In genomic region chr3:87797872-87798566, GRCh38 we compare ENCODE assay signal across 23 cellular contexts. TPM values are rescaled to one million over a fixed set of nuclear protein-coding genes. Genes with fewer than 3 reads are reported as not detected.
DNase-seq lines count a peak whose midpoint lies in the region; ATAC-seq, FAIRE-seq and TF ChIP-seq lines count a peak whose summit lies in the region.
"Had no signal": no experiment of that assay in that cellular context is flagged by ENCODE, and none has a peak within 500 bp of the region (broad histone marks: within the 10 kb centered on the region; RNA-seq: fewer than 3 reads in every experiment).

No MANE protein-coding gene starts in this region.

- intact Hi-C loops in Calu3 (cut with micrococcal nuclease; ENCODE audit: unreplicated experiment) = loop anchor here (2.0 kb wide), 1 partner anchor 205 kb away; no protein-coding TSS in a partner anchor
- intact Hi-C loops in K562 (cut with micrococcal nuclease) = loop anchor here (5.0 to 10.0 kb wide), 3 partner anchors 243 to 347 kb away; partner anchors contain the start of genes C3orf38, CGGBP1 and ZNF654
- intact Hi-C loops in uterus (cut with DNase I; ENCODE audit: low total_unique reads) = no loop called here

- H3K36me3 ChIP-seq in K562 (ENCODE audit: control insufficient read depth, insufficient read depth, low read length) (peaks cover 12% of the 10 kb centered on the region; the same call in 2 of the 3 replicates), uterus (no peaks in the 10 kb centered on the region), small intestine (ENCODE audit: control insufficient read depth in 2 of 2, insufficient read depth in 2 of 2, low read length in 2 of 2) (no peaks in the 10 kb centered on the region)

- 75% methylated on average over 5 of the region's 5 CpGs for WGBS in A549 (ENCODE audit: missing lambda C conversion rate)
- 7% methylated on average over 5 of the region's 5 CpGs for WGBS in K562 (ENCODE audit: insufficient coverage, low coverage, missing lambda C conversion rate)
- 68 to 83% (median 74%) methylated on average over 5 of the region's 5 CpGs for WGBS in small intestine, 3 donors

- H3K9me3 Mint-ChIP-seq in Calu3 (ENCODE audit: low read depth, unreplicated experiment) = no peaks in the 10 kb centered on the region
- H3K9me3 Mint-ChIP-seq: CD4-positive, alpha-beta memory T cell; H9; IgD-negative memory B cell had no signal

- no peak overlapping the region for H3K27ac ChIP-seq in A549
- H3K27ac ChIP-seq in K562 (ENCODE audit: extremely low read depth, low read depth, low read length) = peak overlapping the region; percentile 87
- H3K27ac ChIP-seq in uterus = peak overlapping the region; percentile 3 to 7
- H3K27ac ChIP-seq in small intestine (ENCODE audit: low read depth in 1 of 2, low read length in 1 of 2) = no peak overlapping the region
- H3K27ac ChIP-seq: 22Rv1 had no signal

- POLR2A ChIA-PET in A549 (lab: Yijun Ruan, JAX) = no interaction called here
- POLR2A ChIA-PET in K562 (lab: Yijun Ruan, JAX) = interaction anchor here (0.6 to 0.9 kb wide), 3 partner anchors 81 to 353 kb away, joined by 3 to 7 read pairs (median 4); partner anchors contain the start of gene C3orf38

- H3K4me1 Mint-ChIP-seq in Calu3 (ENCODE audit: low read depth, unreplicated experiment) = peaks cover 41% of the 10 kb centered on the region

- H3K27ac Mint-ChIP-seq in Calu3 (ENCODE audit: unreplicated experiment) = peak overlapping the region; percentile 62
- H3K27ac Mint-ChIP-seq: CD14-positive monocyte; CD4-positive, alpha-beta memory T cell; IgD-negative memory B cell had no signal

- no peaks in the 10 kb centered on the region for H4K20me1 ChIP-seq in K562 (replicated peaks; ENCODE audit: control insufficient read depth, insufficient read depth, low read length)

- H3K27me3 ChIP-seq in K562 (ENCODE audit: control insufficient read depth in 2 of 2, insufficient read depth in 2 of 2, low read length in 2 of 2) = no peaks in the 10 kb centered on the region
- no peaks in the 10 kb centered on the region for H3K27me3 ChIP-seq in uterus
- H3K27me3 ChIP-seq in small intestine (ENCODE audit: control insufficient read depth in 2 of 2, insufficient read depth in 2 of 2, low read length in 2 of 2) = peaks cover 0 to 7% of the 10 kb centered on the region in 2 donors

- in situ Hi-C loops in K562 (cut with MboI) (no loop called here), ACHN (cut with HindIII; ENCODE audit: low pct_ligation_motif_present, low pct_unique_long_range_greater_than_20kb, low sequenced_read_pairs) (no loop called here)

- CTCF ChIA-PET in A549 (lab: Yijun Ruan, JAX) = interaction anchor here (1.0 to 1.1 kb wide), 3 partner anchors 11 to 538 kb away, joined by 3 read pairs; no protein-coding TSS in a partner anchor
- CTCF ChIA-PET in Calu3 (lab: Charles Lee) = no interaction called here
- CTCF ChIA-PET in K562 (lab: Yijun Ruan, JAX; ENCODE audit: low intra/inter-chr PET ratio) = no interaction called here

- H3K4me1 ChIP-seq in A549 (peaks cover 15% of the 10 kb centered on the region; the same call in 1 of the 3 replicates), K562 (replicated peaks in 1 of 2; ENCODE audit: control insufficient read depth in 2 of 2, insufficient read depth in 2 of 2, low read length in 2 of 2) (peaks cover 17 to 29% of the 10 kb centered on the region in 2 experiments), uterus (no peaks in the 10 kb centered on the region), small intestine (ENCODE audit: control insufficient read depth in 2 of 2, insufficient read depth in 1 of 2, low read depth in 1 of 2, low read length in 1 of 2) (no peaks in the 10 kb centered on the region)

- H3K27me3 Mint-ChIP-seq in Calu3 (ENCODE audit: unreplicated experiment) = no peaks in the 10 kb centered on the region

- ATAC-seq in A549 (no peak), K562 (peak; percentile 30)
- ATAC-seq: GM12878, HepG2 had no signal

- H3K79me2 ChIP-seq in K562 (ENCODE audit: control insufficient read depth, insufficient read depth, low read length) = peaks cover 96% of the 10 kb centered on the region

- peak overlapping the region; percentile 24; the same call in 1 of the 3 replicates for H3K4me2 ChIP-seq in A549
- peak overlapping the region; percentile 70 for H3K4me2 ChIP-seq in K562 (ENCODE audit: insufficient read depth, low read length)

- TF ChIP-seq RAD21 in A549 (conservative IDR thresholded peaks at IDR 0.05 in 1 of 2, IDR thresholded peaks at IDR 0.05 in 1 of 2) (no peak), K562 (CRISPR knock-in tag; conservative IDR thresholded peaks at IDR 0.05 in 1 of 2, IDR thresholded peaks at IDR 0.05 in 1 of 2) (no peak)

- FAIRE-seq in A549 (lab: Jason Lieb, UNC) (no peak), K562 (lab: Jason Lieb, UNC) (no peak), small intestine (lab: Jason Lieb, UNC) (no peak)
- FAIRE-seq: GM12878, H1, HepG2 had no signal

- H2AFZ ChIP-seq in K562 (ENCODE audit: low read depth, low read length) = 0 out of 2 replicates have a peak overlapping the region, but pooled peaks have one; percentile 3

- TF ChIP-seq POLR2A in A549 (IDR thresholded peaks at IDR 0.05; ENCODE audit: low read length) (no peak), K562 (conservative IDR thresholded peaks at IDR 0.05) (no peak), uterus (IDR thresholded peaks at IDR 0.05) (no peak)

- peaks cover 5% of the 10 kb centered on the region for H3K36me3 Mint-ChIP-seq in Calu3 (ENCODE audit: insufficient read depth, unreplicated experiment)
- H3K36me3 Mint-ChIP-seq: CD4-positive, alpha-beta memory T cell had no signal

- TF ChIP-seq EP300 in A549 (IDR thresholded peaks at IDR 0.05) (no peak), K562 (IDR thresholded peaks at IDR 0.05; ENCODE audit: low read length) (peak; percentile 78)

- H3K9me1 ChIP-seq in K562 (ENCODE audit: control insufficient read depth, insufficient read depth, low read length) = no peaks in the 10 kb centered on the region

- peak overlapping the region; percentile 6 for H3K4me3 Mint-ChIP-seq in Calu3 (ENCODE audit: low read depth, unreplicated experiment)
- H3K4me3 Mint-ChIP-seq: CD14-positive monocyte; CD4-positive, alpha-beta memory T cell; H9; IgD-negative memory B cell had no signal

- DNase-seq in A549 (ENCODE audit: low read depth in 1 of 2, low spot score in 1 of 2) = no peak
- DNase-seq in Calu3 = no peak
- DNase-seq in K562 (ENCODE audit: extremely low read depth in 1 of 4, low spot score in 3 of 4) = peak in 2 of 4 experiments; percentile 35 to 65
- no peak for DNase-seq in uterus
- no peak for DNase-seq in C1 segment of cervical spinal cord (lab: John Stamatoyannopoulos, UW)
- DNase-seq in small intestine = no peak
- no peak for DNase-seq in ACHN
- DNase-seq: AML-193; CD4-positive, alpha-beta memory T cell; DMS 273 treated with DMSO at 0.1 percent for 48 hours; DMS53; DND-41; EL; H9; KG1 had no signal

- H3K9me3 ChIP-seq in A549 = no peaks in the 10 kb centered on the region
- no peaks in the 10 kb centered on the region for H3K9me3 ChIP-seq in K562 (replicated peaks; ENCODE audit: control insufficient read depth, insufficient read depth, low read depth, low read length)
- H3K9me3 ChIP-seq in uterus = no peaks in the 10 kb centered on the region
- no peaks in the 10 kb centered on the region for H3K9me3 ChIP-seq in small intestine (ENCODE audit: control insufficient read depth, low read depth)

- no peak overlapping the region for H3K4me3 ChIP-seq in A549
- H3K4me3 ChIP-seq in K562 = no peak overlapping the region
- H3K4me3 ChIP-seq in uterus = no peak overlapping the region
- H3K4me3 ChIP-seq in small intestine (ENCODE audit: low read depth in 1 of 2, low read length in 2 of 2) = no peak overlapping the region
- H3K4me3 ChIP-seq: GM12878 had no signal

- peak overlapping the region; percentile 69 to 70; a peak in 3 of 4 replicates for H3K9ac ChIP-seq in K562 (ENCODE audit: insufficient read depth in 1 of 2, low read depth in 2 of 2, low read length in 2 of 2)

- BruUV-seq in Calu3 (replicated peaks; lab: Mats Ljungman, UMichigan) = no TSS peak
- BruUV-seq in K562 (replicated peaks; lab: Mats Ljungman, UMichigan) = no TSS peak

- TF ChIP-seq CTCF in A549 (IDR thresholded peaks at IDR 0.05) (no peak), Calu3 (IDR thresholded peaks at IDR 0.05; ENCODE audit: unreplicated experiment) (no peak), K562 (IDR thresholded peaks at IDR 0.05 in 2 of 3, conservative IDR thresholded peaks at IDR 0.05 in 1 of 3; ENCODE audit: insufficient read depth in 2 of 3, low read depth in 1 of 3, low read length in 3 of 3) (no peak), uterus (IDR thresholded peaks at IDR 0.05) (no peak)

TF ChIP-seq in A549, 52 proteins besides CTCF, POLR2A, EP300 and RAD21 (continues in another document):
- TF ChIP-seq HEYL (CRISPR knock-in tag; IDR thresholded peaks at IDR 0.05) = no peak
- TF ChIP-seq SREBF2 (IDR thresholded peaks at IDR 0.05) = no peak

TF ChIP-seq in K562, 482 proteins besides CTCF, POLR2A, EP300 and RAD21 (continues in another document):
- peak; percentile 46 for TF ChIP-seq EP400 (IDR thresholded peaks at IDR 0.05)

RNA-seq across cellular contexts. Expression of gene HTR1F, which starts 5.5 kb away (rescaled TPM):
- polyA plus RNA-seq in A549 (2011; rRNA removed) (0.14 and 0.28 TPM in 2 replicates), A549 (2017; fragmentation: RNase III; extraction: RNeasy Plus Mini Kit Qiagen cat#74134 plus additional on column Dnase treatment) (0.13 to 0.33 TPM (median 0.15 TPM) in 3 replicates), K562 (2011; rRNA removed) (1.7 and 1.9 TPM in 2 replicates), K562 (2014; fragmentation: Illumina TruSeq; extraction: Trizol) (4.5 and 5.2 TPM in 2 replicates), K562 (2014; fragmentation: Nextera tagmentation; extraction: Ambion mirVana) (1 to 10 TPM; 1.7 to 3.1 TPM), K562 (2014; rRNA removed) (2.5 and 2.9 TPM in 2 replicates), small intestine (under 1 TPM in 1 of 3 donors, not detected in 2; 0.07 TPM)
- 0.01 TPM in 2 replicates for polyA plus RNA-seq in A549 (2012; cell fraction: cytosol; rRNA removed)
- 0.02 and 0.06 TPM in 2 replicates for polyA plus RNA-seq in A549 (2012; cell fraction: nucleus; rRNA removed)
- polyA minus RNA-seq in A549 (2011; rRNA and poly(A)+ RNA removed) = 0.10 and 0.12 TPM in 2 replicates
- total RNA-seq in Calu3 (2022) (2.2 and 2.6 TPM in 2 replicates), K562 (2014; rRNA removed) (3.1 and 4.1 TPM in 2 replicates), K562 (2014; rRNA removed; fragmentation: Illumina TruSeq; extraction: Trizol) (6.1 and 7.0 TPM in 2 replicates), K562 (2015; rRNA removed; fragmentation: Illumina TruSeq; extraction: Trizol) (6.0 and 7.0 TPM in 2 replicates), K562 (2021) (4.6 and 5.5 TPM in 2 replicates), uterus (1 to 10 TPM in 2 of 4 donors, not detected in 2; 1.5 to 2.6 TPM)
- total RNA-seq in K562 (2011; cell fraction: chromatin; rRNA removed; ENCODE audit: low replicate concordance) = 3.6 and 6.8 TPM in 2 replicates
- 2.0 and 2.4 TPM in 2 replicates for total RNA-seq in K562 (2011; cell fraction: nucleolus; rRNA removed)
- 2.9 and 7.8 TPM in 2 replicates for total RNA-seq in K562 (2011; cell fraction: nucleoplasm; rRNA removed)
- 0.95 and 1.0 TPM in 2 replicates for polyA plus RNA-seq in K562 (2011; cell fraction: cytosol; rRNA removed)
- polyA plus RNA-seq in K562 (2011; cell fraction: nucleus; rRNA removed) = 3.7 and 3.8 TPM in 2 replicates
- 2.8 TPM in 2 replicates for polyA plus RNA-seq in K562 (2012)
- 2.0 and 2.6 TPM in 2 replicates for polyA minus RNA-seq in K562 (2011; rRNA and poly(A)+ RNA removed)
- 1.4 and 1.8 TPM in 2 replicates for polyA minus RNA-seq in K562 (2011; cell fraction: cytosol; rRNA and poly(A)+ RNA removed)
- 2.2 and 4.3 TPM in 2 replicates for polyA minus RNA-seq in K562 (2011; cell fraction: nucleus; rRNA and poly(A)+ RNA removed)
- total RNA-seq: CD4-positive, alpha-beta memory T cell; G401; GM12878; HepG2 had no signal
- polyA plus RNA-seq: BJ; CD14-positive monocyte; CD4-positive, alpha-beta memory T cell; GM12878; HepG2; IgD-negative memory B cell had no signal

Comparison
In these comparisons a context has a peak if more than half of its experiments do, and no peak if none do; other contexts are left out.
1. H3K27ac ChIP-seq: peak in K562 (single experiment) and uterus (2 of 2); none in A549 (0 of 2) and small intestine (0 of 2).
2. Of the 35 proteins assayed by ChIP-seq in both K562 and A549: peak only in K562: E2F6, EP300 and HDAC2; only in A549: none; in both: none; in neither: 31; mixed calls (peak in some experiments, not most) for 1.